In genomic region chr16:1772908-1773702, GRCh38 we compare ENCODE assay signal across 8 cellular contexts. TPM values are rescaled to one million over a fixed set of nuclear protein-coding genes. Genes with fewer than 3 reads are reported as not detected.
DNase-seq lines count a peak whose midpoint lies in the region; ATAC-seq and TF ChIP-seq lines count a peak whose summit lies in the region.

MRPS34 (minus strand) TSS chr16:1773134; CDS start chr16:1773119, 15 bp downstream.

- peaks cover 48% of the 10 kb centered on the region for H3K4me1 ChIP-seq in BLaER1
- no peaks in the 10 kb centered on the region; the same call in 1 of the 2 replicates for H3K4me1 ChIP-seq in HUES64 (ENCODE audit: insufficient read depth, low read length)
- H3K4me1 ChIP-seq in OCI-LY3 (ENCODE audit: low read length): peaks cover 12% of the 10 kb centered on the region
- H3K4me1 ChIP-seq in mucosa of stomach (ENCODE audit: control insufficient read depth, insufficient read depth, low read length): peaks cover 27% of the 10 kb centered on the region

- peak; percentile 72 for TF ChIP-seq CTCF in OCI-LY3 (IDR thresholded peaks at IDR 0.05; ENCODE audit: low read depth, low read length)

- peaks cover 35% of the 10 kb centered on the region for H3K79me2 ChIP-seq in OCI-LY3 (ENCODE audit: low read length)

- H3K36me3 ChIP-seq in BLaER1 (peaks cover 59% of the 10 kb centered on the region), HUES64 (ENCODE audit: insufficient read depth, low read length) (peaks cover 33% of the 10 kb centered on the region), OCI-LY3 (replicated peaks; ENCODE audit: low read depth, low read length) (peaks cover 7% of the 10 kb centered on the region), mucosa of stomach (ENCODE audit: control insufficient read depth, insufficient read depth, low read length) (no peaks in the 10 kb centered on the region)

- DNase-seq in activated T-cell treated with anti-CD3 and anti-CD28 coated beads for 48 hours (ENCODE audit: low read depth): peak; percentile 79
- peak; percentile 93 to 94 for DNase-seq in erythroblast (lab: John Stamatoyannopoulos, UW)
- DNase-seq in stimulated activated CD8-positive, alpha-beta memory T cell treated with anti-CD3 and anti-CD28 coated beads, Interleukin-4, amount 100 ng/mL, for 48 hours: peak; percentile 86

- peaks cover 73% of the 10 kb centered on the region for H4K20me1 ChIP-seq in BLaER1
- no peaks in the 10 kb centered on the region for H4K20me1 ChIP-seq in OCI-LY3 (ENCODE audit: insufficient read depth, low read length)

- H3K27ac ChIP-seq in BLaER1 (peak within 1 kb of the TSS; percentile 97), HUES64 (ENCODE audit: low read depth, low read length) (peak within 1 kb of the TSS; percentile 86), OCI-LY3 (ENCODE audit: low read length) (peak within 1 kb of the TSS; percentile 82)

- no peaks in the 10 kb centered on the region for H3K9me3 ChIP-seq in BLaER1
- no peaks in the 10 kb centered on the region for H3K9me3 ChIP-seq in HUES64 (ENCODE audit: insufficient read depth, low read depth, low read length)
- H3K9me3 ChIP-seq in OCI-LY3 (ENCODE audit: insufficient read depth, low read length): no peaks in the 10 kb centered on the region
- no peaks in the 10 kb centered on the region for H3K9me3 ChIP-seq in mucosa of stomach (ENCODE audit: control insufficient read depth, low read length)

- WGBS in HUES64: under 1% methylated on average over 108 of the region's 108 CpGs

- H3K9ac ChIP-seq in BLaER1 (peak within 1 kb of the TSS; percentile 98), HUES64 (ENCODE audit: low read depth, low read length) (peak within 1 kb of the TSS; percentile 98), OCI-LY3 (ENCODE audit: low read length) (peak within 1 kb of the TSS; percentile 97), mucosa of stomach (ENCODE audit: low read length) (peak within 1 kb of the TSS; percentile 74)

- no peak within 1 kb of the TSS for H2AFZ ChIP-seq in OCI-LY3 (ENCODE audit: low read depth, low read length)

- no peaks in the 10 kb centered on the region for H3K27me3 ChIP-seq in BLaER1
- no peaks in the 10 kb centered on the region for H3K27me3 ChIP-seq in HUES64 (ENCODE audit: insufficient read depth, low read length)
- no peaks in the 10 kb centered on the region for H3K27me3 ChIP-seq in OCI-LY3 (ENCODE audit: low read depth, low read length)
- no peaks in the 10 kb centered on the region for H3K27me3 ChIP-seq in mucosa of stomach (ENCODE audit: control insufficient read depth, insufficient read depth, low read length)

- H3K4me3 ChIP-seq in BLaER1 (peak within 1 kb of the TSS; percentile 97), HUES64 (ENCODE audit: low read length) (peak within 1 kb of the TSS; percentile 93), OCI-LY3 (ENCODE audit: low read length) (peak within 1 kb of the TSS; percentile 99), mucosa of stomach (ENCODE audit: low read length) (peak within 1 kb of the TSS; percentile 77)

- H3K4me2 ChIP-seq in BLaER1 (peak within 1 kb of the TSS; percentile 98), OCI-LY3 (ENCODE audit: low read length) (peak within 1 kb of the TSS; percentile 97)

- peak; percentile 71 for TF ChIP-seq POLR2A in erythroblast (IDR thresholded peaks at IDR 0.05; ENCODE audit: low read length)

- peak; percentile 57 for ATAC-seq in GM19351 (IDR thresholded peaks at IDR 0.05; ENCODE audit: unreplicated experiment)

RNA-seq across cellular contexts. Expression of gene MRPS34, which starts in this region (rescaled TPM):
- polyA plus RNA-seq in HUES64 (2013, experiment 1 of 2): 156 TPM
- 160 TPM for polyA plus RNA-seq in HUES64 (2013, experiment 2 of 2)

Comparison
In these comparisons a context has a peak if more than half of its experiments do, and no peak if none do; other contexts are left out.
1. Peak in every context shown above with its lines: DNase-seq, ATAC-seq, H3K4me3 ChIP-seq and H3K27ac ChIP-seq.